In the genomic region with DNA sequence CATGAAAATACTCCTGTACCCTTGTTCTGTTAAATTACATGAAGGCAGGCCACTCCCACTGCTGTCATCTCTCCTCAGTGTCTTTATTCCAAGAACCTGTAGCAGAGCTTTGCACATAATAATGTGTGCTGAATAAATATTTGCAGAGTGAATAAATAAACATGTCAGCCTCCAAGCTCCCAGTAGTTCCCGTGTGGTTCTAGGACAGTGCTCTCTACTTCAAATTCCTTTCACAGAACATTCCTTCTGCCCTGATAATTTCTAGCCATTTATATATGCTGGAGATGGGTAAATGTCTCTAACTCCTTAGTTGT, we compare ENCODE assay signal across 13 cellular contexts. TPM values are rescaled to one million over a fixed set of nuclear protein-coding genes. Genes with fewer than 3 reads are reported as not detected.
DNase-seq lines count a peak whose midpoint lies in the region; ATAC-seq and TF ChIP-seq lines count a peak whose summit lies in the region.
"Had no signal": no experiment of that assay in that cellular context is flagged by ENCODE, and none has a peak within 500 bp of the region (broad histone marks: within the 10 kb centered on the region; RNA-seq: fewer than 3 reads in every experiment).

No MANE protein-coding gene starts in this region.

- no peaks in the 10 kb centered on the region for H3K4me1 Mint-ChIP-seq in osteocyte (ENCODE audit: unreplicated experiment)

- H3K27ac ChIP-seq in brain microvascular endothelial cell, result no peak overlapping the region
- H3K27ac ChIP-seq: heart right ventricle, neutrophil had no signal

- peaks cover 17% of the 10 kb centered on the region for H3K27me3 Mint-ChIP-seq in osteocyte (ENCODE audit: unreplicated experiment)

- DNase-seq in COR-L47 (lab: John Stamatoyannopoulos, UW) (peak; percentile 59), SHP77 (lab: John Stamatoyannopoulos, UW) (peak; percentile 59 to 77), brain microvascular endothelial cell (no peak), NK-92 (lab: John Stamatoyannopoulos, UW; ENCODE audit: unreplicated experiment) (no peak), osteocyte (ENCODE audit: extremely low spot score, unreplicated experiment) (no peak)
- DNase-seq: heart right ventricle, NCI-H187, T1000 had no signal

- TF ChIP-seq POLR2A in GM18505 (IDR thresholded peaks at IDR 0.05; ENCODE audit: borderline replicate concordance, extremely low read depth, insufficient read depth, insufficient read length), result no peak

- in situ Hi-C loops in brain microvascular endothelial cell (cut with HindIII; ENCODE audit: low pct_ligation_motif_present, low sequenced_read_pairs), result no loop called here

- H3K4me3 ChIP-seq in brain microvascular endothelial cell (ENCODE audit: low read depth, low read length), result no peak overlapping the region
- H3K4me3 ChIP-seq: HAP-1, heart right ventricle had no signal

- no peaks in the 10 kb centered on the region for H3K36me3 ChIP-seq in brain microvascular endothelial cell (replicated peaks)
- H3K36me3 ChIP-seq: HAP-1, heart right ventricle, neutrophil had no signal

- peak; percentile 34 for ATAC-seq in GM19372 (IDR thresholded peaks at IDR 0.05; ENCODE audit: low read depth, unreplicated experiment)
- ATAC-seq in HG03175 (IDR thresholded peaks at IDR 0.05; ENCODE audit: unreplicated experiment), result peak; percentile 24
- no peak for ATAC-seq in GM18505 (IDR thresholded peaks at IDR 0.05; ENCODE audit: unreplicated experiment)
- ATAC-seq: heart right ventricle had no signal

- TF ChIP-seq CTCF in brain microvascular endothelial cell (IDR thresholded peaks at IDR 0.05; ENCODE audit: low read depth, low read length, missing control alignments) (no peak), osteocyte (IDR thresholded peaks at IDR 0.05) (no peak)

- no peak overlapping the region for H3K4me3 Mint-ChIP-seq in osteocyte (ENCODE audit: unreplicated experiment)

- no peaks in the 10 kb centered on the region for H3K27me3 ChIP-seq in brain microvascular endothelial cell (replicated peaks)
- H3K27me3 ChIP-seq: heart right ventricle, neutrophil had no signal

- no peaks in the 10 kb centered on the region for H3K9me3 Mint-ChIP-seq in osteocyte (ENCODE audit: unreplicated experiment)

- H3K36me3 Mint-ChIP-seq in osteocyte (ENCODE audit: unreplicated experiment), result no peaks in the 10 kb centered on the region

- H3K27ac Mint-ChIP-seq in osteocyte (ENCODE audit: unreplicated experiment), result no peak overlapping the region

RNA-seq across cellular contexts. Expression of a gene that starts 20.3 kb away (rescaled TPM):
- total RNA-seq in osteocyte, result not detected in 2 replicates

Comparison
In these comparisons a context has a peak if more than half of its experiments do, and no peak if none do; other contexts are left out.
1. DNase-seq: peak in COR-L47 (single experiment) and SHP77 (2 of 2); none in brain microvascular endothelial cell (single experiment), NK-92 (single experiment) and osteocyte (single experiment).